ENCODE assay signal across 10 cellular contexts in genomic region chr5:177306674-177307543, GRCh38. TPM values are rescaled to one million over a fixed set of nuclear protein-coding genes. Genes with fewer than 3 reads are reported as not detected.
DNase-seq lines count a peak whose midpoint lies in the region; TF ChIP-seq lines count a peak whose summit lies in the region.
"Had no signal": no experiment of that assay in that cellular context is flagged by ENCODE, and none has a peak within 500 bp of the region (broad histone marks: within the 10 kb centered on the region; RNA-seq: fewer than 3 reads in every experiment).

No MANE protein-coding gene starts in this region.

- 71% methylated on average over 14 of the region's 15 CpGs for WGBS in esophagus muscularis mucosa

- peak overlapping the region; percentile 57 for H3K4me3 Mint-ChIP-seq in type B pancreatic cell

- peak overlapping the region; percentile 78 for H3K27ac Mint-ChIP-seq in type B pancreatic cell

- H3K9me3 ChIP-seq in left ventricle myocardium inferior (replicated peaks) (no peaks in the 10 kb centered on the region), esophagus muscularis mucosa (no peaks in the 10 kb centered on the region)
- H3K9me3 ChIP-seq: body of pancreas had no signal

- H3K4me1 ChIP-seq in left ventricle myocardium inferior (peaks cover 71% of the 10 kb centered on the region), esophagus muscularis mucosa (peaks cover 39 to 64% (median 44%) of the 10 kb centered on the region in 4 donors)

- H3K27me3 Mint-ChIP-seq in type B pancreatic cell, result no peaks in the 10 kb centered on the region

- TF ChIP-seq EP300 in esophagus muscularis mucosa (IDR thresholded peaks at IDR 0.05), result no peak

- no peak overlapping the region for H3K27ac ChIP-seq in left ventricle myocardium inferior (replicated peaks)
- H3K27ac ChIP-seq in esophagus muscularis mucosa (replicated peaks in 1 of 4), result no peak overlapping the region

- H3K36me3 ChIP-seq in left ventricle myocardium inferior, result peaks cover 25% of the 10 kb centered on the region
- peaks cover 8 to 34% (median 29%) of the 10 kb centered on the region in 4 donors for H3K36me3 ChIP-seq in esophagus muscularis mucosa

- H3K9me3 Mint-ChIP-seq in type B pancreatic cell, result no peaks in the 10 kb centered on the region

- intact Hi-C loops in cardiac septum (cut with DNase I), result no loop called here
- intact Hi-C loops in left ventricle myocardium inferior (cut with micrococcal nuclease), result no loop called here
- intact Hi-C loops in esophagus muscularis mucosa (cut with DNase I), result loop anchor here (10.0 kb wide), 1 partner anchor 192 kb away; no protein-coding TSS in a partner anchor

- no peak for TF ChIP-seq POLR2A in esophagus muscularis mucosa (IDR thresholded peaks at IDR 0.05; ENCODE audit: low read depth)

- H3K4me1 Mint-ChIP-seq in type B pancreatic cell (ENCODE audit: unreplicated experiment), result peaks cover 37% of the 10 kb centered on the region

- peaks cover 16% of the 10 kb centered on the region for H3K36me3 Mint-ChIP-seq in type B pancreatic cell

- DNase-seq in cardiac septum (ENCODE audit: low spot score) (peak; percentile 87), left ventricle myocardium inferior (no peak), SKM-1 treated with dmso at 0.1 percent for 144 hours (lab: John Stamatoyannopoulos, UW; ENCODE audit: unreplicated experiment) (peak; percentile 98), fibroblast of mammary gland (ENCODE audit: low read depth) (peak; percentile 40), type B pancreatic cell (ENCODE audit: extremely low spot score, unreplicated experiment) (no peak), esophagus muscularis mucosa (ENCODE audit: extremely low spot score) (no peak), NCI-H2196 treated with DMSO at 0.1 percent for 48 hours (lab: John Stamatoyannopoulos, UW; ENCODE audit: unreplicated experiment) (no peak), NAMALWA (ENCODE audit: low spot score) (no peak)
- DNase-seq: SHP77 treated with DMSO at 0.1 percent for 48 hours had no signal

- TF ChIP-seq CTCF in left ventricle myocardium inferior (IDR thresholded peaks at IDR 0.05; ENCODE audit: borderline replicate concordance), result no peak
- TF ChIP-seq CTCF in fibroblast of mammary gland (conservative IDR thresholded peaks at IDR 0.05; ENCODE audit: control insufficient read depth, insufficient read depth, low read depth, low read length), result no peak
- TF ChIP-seq CTCF in type B pancreatic cell (conservative IDR thresholded peaks at IDR 0.05), result no peak
- no peak for TF ChIP-seq CTCF in esophagus muscularis mucosa (IDR thresholded peaks at IDR 0.05)

- H3K4me3 ChIP-seq in left ventricle myocardium inferior, result no peak overlapping the region
- H3K4me3 ChIP-seq in fibroblast of mammary gland (ENCODE audit: control insufficient read depth, low read depth, low read length), result no peak overlapping the region
- no peak overlapping the region for H3K4me3 ChIP-seq in esophagus muscularis mucosa
- H3K4me3 ChIP-seq: body of pancreas had no signal

- H3K27me3 ChIP-seq in left ventricle myocardium inferior (ENCODE audit: low read depth) (no peaks in the 10 kb centered on the region), esophagus muscularis mucosa (no peaks in the 10 kb centered on the region)
- H3K27me3 ChIP-seq: body of pancreas had no signal

RNA-seq across cellular contexts. Expression of gene PRELID1, which starts 3.3 kb away (rescaled TPM):
- 49.8 TPM for total RNA-seq in cardiac septum
- total RNA-seq in left ventricle myocardium inferior, result 40.0 TPM
- total RNA-seq in type B pancreatic cell (ENCODE audit: low replicate concordance), result 126 and 163 TPM in 2 replicates
- total RNA-seq in esophagus muscularis mucosa, result 10 to 100 TPM; 80.6 to 93.6 (median 88.2) TPM

RNA-seq across cellular contexts. Expression of gene RAB24, which starts 3.4 kb away (rescaled TPM):
- total RNA-seq in cardiac septum (19.0 TPM), left ventricle myocardium inferior (25.3 TPM), type B pancreatic cell (ENCODE audit: low replicate concordance) (42.6 and 46.2 TPM in 2 replicates), esophagus muscularis mucosa (10 to 100 TPM; 20.0 to 35.4 (median 31.1) TPM)

RNA-seq across cellular contexts. Expression of gene MXD3, which starts 4.8 kb away (rescaled TPM):
- total RNA-seq in cardiac septum, result 1.9 TPM
- 2.3 TPM for total RNA-seq in left ventricle myocardium inferior
- total RNA-seq in type B pancreatic cell (ENCODE audit: low replicate concordance), result 10.2 and 29.5 TPM in 2 replicates
- 10 to 100 TPM in 1 of 4 donors, 1 to 10 TPM in 3; 2.5 to 11.2 (median 7.9) TPM for total RNA-seq in esophagus muscularis mucosa

RNA-seq across cellular contexts. Expression of gene LMAN2, which starts 44.6 kb away (rescaled TPM):
- total RNA-seq in cardiac septum (67.5 TPM), left ventricle myocardium inferior (60.0 TPM), type B pancreatic cell (ENCODE audit: low replicate concordance) (102 and 129 TPM in 2 replicates), esophagus muscularis mucosa (100 to 1,000 TPM in 3 of 4 donors, 10 to 100 TPM in 1; 95.1 to 168 (median 128) TPM)

RNA-seq across cellular contexts. Expression of gene RGS14, which starts 50.8 kb away (rescaled TPM):
- 4.3 TPM for total RNA-seq in cardiac septum
- total RNA-seq in left ventricle myocardium inferior, result 4.6 TPM
- 8.9 and 16.6 TPM in 2 replicates for total RNA-seq in type B pancreatic cell (ENCODE audit: low replicate concordance)
- 10 to 100 TPM in 2 of 4 donors, 1 to 10 TPM in 2; 3.7 to 18.3 (median 11.9) TPM for total RNA-seq in esophagus muscularis mucosa

Comparison
In these comparisons a context has a peak if more than half of its experiments do, and no peak if none do; other contexts are left out.
1. DNase-seq: peak in cardiac septum (single experiment), SKM-1 treated with dmso at 0.1 percent for 144 hours (single experiment) and fibroblast of mammary gland (single experiment); none in left ventricle myocardium inferior (single experiment), type B pancreatic cell (single experiment), esophagus muscularis mucosa (single experiment), NCI-H2196 treated with DMSO at 0.1 percent for 48 hours (single experiment) and NAMALWA (single experiment).